Comparison of ENCODE assay signal across 34 cellular contexts in genomic region chr13:35941374-35941773, GRCh38.
"Had no signal": no experiment of that assay in that cellular context is flagged by ENCODE, and none has a peak within 500 bp of the region (broad histone marks: within the 10 kb centered on the region; RNA-seq: fewer than 3 reads in every experiment).

No MANE protein-coding gene starts in this region.

- DNase-seq: activated effector memory CD4-positive, alpha-beta T cell treated with anti-CD3 and anti-CD28 coated beads, Interleukin-2, amount 50 U/mL, for 16 hours; activated effector memory CD4-positive, alpha-beta T cell treated with Interleukin-2 at 50 U/mL for 16 hours; activated gamma-delta T cell; activated gamma-delta T cell treated with Interleukin-2 at 50 U/mL for 16 hours; activated naive CD4-positive, alpha-beta T cell; activated naive CD4-positive, alpha-beta T cell treated with anti-CD3 and anti-CD28 coated beads for 36 hours; activated naive CD4-positive, alpha-beta T cell treated with anti-CD3 and anti-CD28 coated beads, Interleukin-2, amount 10 ng/mL, durations not matched to agents 7 days and 5 days; activated naive CD4-positive, alpha-beta T cell treated with anti-CD3 and anti-CD28 coated beads, Interleukin-2, amount 50 U/mL, for 16 hours; activated naive CD4-positive, alpha-beta T cell treated with Interleukin-2 at 50 U/mL for 16 hours; activated naive CD8-positive, alpha-beta T cell treated with anti-CD3 and anti-CD28 coated beads for 36 hours; activated naive CD8-positive, alpha-beta T cell treated with anti-CD3 and anti-CD28 coated beads, Interleukin-2, amount 10 ng/mL, durations not matched to agents 7 days and 5 days; activated naive CD8-positive, alpha-beta T cell treated with anti-CD3 and anti-CD28 coated beads, Interleukin-2, amount 50 U/mL, for 24 hours; activated T-cell treated with anti-CD3 and anti-CD28 coated beads, Interleukin-2, amount 50 U/mL, for 1 hour; activated T-cell treated with anti-CD3 and anti-CD28 coated beads, Interleukin-2, amount 50 U/mL, for 24 hours; activated T-cell treated with anti-CD3 and anti-CD28 coated beads, Interleukin-2, amount 50 U/mL, for 4 hours; activated T-cell treated with anti-CD3 and anti-CD28 coated beads, Interleukin-2, amount 50 U/mL, for 48 hours; activated T-cell treated with anti-CD3 and anti-CD28 coated beads, Interleukin-2, amount 50 U/mL, for 72 hours; adrenal gland; amniotic stem cell; amygdala; anterior cingulate cortex; aorta; body of pancreas; brain microvascular endothelial cell; caudate nucleus; central memory CD4-positive, alpha-beta T cell; cerebellar nuclear complex had no signal

- H3K36me3 ChIP-seq: adrenal gland, ascending aorta, brain microvascular endothelial cell, breast epithelium, cardiac muscle cell had no signal

- FAIRE-seq: astrocyte, bronchial epithelial cell had no signal

- H3K4me1 ChIP-seq: adrenal gland, ascending aorta, body of pancreas, breast epithelium had no signal

- H3K27ac ChIP-seq: adrenal gland, ascending aorta, body of pancreas, brain microvascular endothelial cell, cardiac muscle cell had no signal

- H3K9me3 ChIP-seq: adrenal gland, body of pancreas had no signal

- H3K27me3 ChIP-seq: adrenal gland, ascending aorta, body of pancreas, brain microvascular endothelial cell, breast epithelium, cardiac muscle cell had no signal

- H3K4me3 ChIP-seq: adrenal gland, ascending aorta, body of pancreas, breast epithelium, cardiac muscle cell had no signal

- ATAC-seq: activated naive CD4-positive, alpha-beta T cell treated with anti-CD3 and anti-CD28 coated beads, Interleukin-2, amount 50 U/mL, for 72 hours; activated naive CD8-positive, alpha-beta T cell treated with anti-CD3 and anti-CD28 coated beads, Interleukin-2, amount 50 U/mL, for 24 hours; activated T-cell treated with anti-CD3 and anti-CD28 coated beads, Interleukin-2, amount 50 U/mL, for 4 hours; activated T-cell treated with anti-CD3 and anti-CD28 coated beads, Interleukin-2, amount 50 U/mL, for 72 hours; activated T-helper 17 cell treated with anti-CD3 and anti-CD28 coated beads, Interleukin-2, amount 50 U/mL, for 72 hours; body of pancreas had no signal
